1 cellular context compared by ENCODE assay signal in genomic region chr1:212858055-212858460, GRCh38.
TF ChIP-seq lines count a peak whose summit lies in the region.

Gene FLVCR1 (plus strand): TSS chr1:212858275. CDS start chr1:212858453, 178 bp downstream.

TF ChIP-seq in HepG2, 621 proteins besides CTCF, POLR2A, EP300 and RAD21 (continued from another document and continues in another):
- TF ChIP-seq THRA (CRISPR knock-in tag; IDR thresholded peaks at IDR 0.05; ENCODE audit: borderline replicate concordance) (no peak), MAFG (CRISPR knock-in tag; IDR thresholded peaks at IDR 0.05) (no peak), REPIN1 (CRISPR knock-in tag; IDR thresholded peaks at IDR 0.05; ENCODE audit: borderline replicate concordance, low read depth) (peak; percentile 67; the same call in 1 of the 2 replicates), KDM6A (CRISPR knock-in tag; IDR thresholded peaks at IDR 0.05; ENCODE audit: low read depth) (no peak), DNMT3B (CRISPR knock-in tag; conservative IDR thresholded peaks at IDR 0.05) (no peak), MIER2 (CRISPR knock-in tag; IDR thresholded peaks at IDR 0.05) (no peak), HIC2 (CRISPR knock-in tag; IDR thresholded peaks at IDR 0.05; ENCODE audit: low read depth) (no peak), MAZ (IDR thresholded peaks at IDR 0.05; ENCODE audit: borderline replicate concordance, low read depth, low read length) (peak; percentile 36; the same call in 1 of the 2 replicates), MAZ (CRISPR knock-in tag; IDR thresholded peaks at IDR 0.05; ENCODE audit: low read depth) (peak; percentile 77; the same call in 1 of the 2 replicates), ZNF776 (CRISPR knock-in tag; IDR thresholded peaks at IDR 0.05) (0 out of 2 replicates have a peak, but pooled peaks have one; percentile 8), SOX6 (IDR thresholded peaks at IDR 0.05) (no peak), SOX6 (CRISPR knock-in tag; IDR thresholded peaks at IDR 0.05) (peak; percentile 53), ZC3H4 (CRISPR knock-in tag; IDR thresholded peaks at IDR 0.05; ENCODE audit: borderline replicate concordance) (no peak), RFX1 (IDR thresholded peaks at IDR 0.05) (no peak), ZSCAN12 (CRISPR knock-in tag; IDR thresholded peaks at IDR 0.05) (no peak), SMYD3 (CRISPR knock-in tag; IDR thresholded peaks at IDR 0.05) (no peak), HMGA1 (CRISPR knock-in tag; conservative IDR thresholded peaks at IDR 0.05) (no peak), ZNF292 (CRISPR knock-in tag; IDR thresholded peaks at IDR 0.05; ENCODE audit: borderline replicate concordance, low read depth) (peak; percentile 76; the same call in 1 of the 2 replicates), KLF6 (CRISPR knock-in tag; IDR thresholded peaks at IDR 0.05) (no peak; the same call in 1 of the 2 replicates), SALL2 (CRISPR knock-in tag; IDR thresholded peaks at IDR 0.05) (no peak), ZNF710 (CRISPR knock-in tag; IDR thresholded peaks at IDR 0.05; ENCODE audit: borderline replicate concordance) (no peak; the same call in 1 of the 2 replicates), ZZZ3 (CRISPR knock-in tag; IDR thresholded peaks at IDR 0.05; ENCODE audit: borderline replicate concordance) (0 out of 2 replicates have a peak, but pooled peaks have one; percentile 23), MAFF (IDR thresholded peaks at IDR 0.05; ENCODE audit: low read depth, low read length) (no peak), MIER3 (CRISPR knock-in tag; IDR thresholded peaks at IDR 0.05; ENCODE audit: borderline replicate concordance) (peak; percentile 65; the same call in 1 of the 2 replicates), RCOR2 (CRISPR knock-in tag; IDR thresholded peaks at IDR 0.05) (no peak), ZNF629 (CRISPR knock-in tag; conservative IDR thresholded peaks at IDR 0.05) (no peak), PAWR (CRISPR knock-in tag; IDR thresholded peaks at IDR 0.05; ENCODE audit: borderline replicate concordance) (no peak), ARID2 (CRISPR knock-in tag; IDR thresholded peaks at IDR 0.05; ENCODE audit: borderline replicate concordance) (no peak; the same call in 1 of the 2 replicates), NFIB (CRISPR knock-in tag; IDR thresholded peaks at IDR 0.05; ENCODE audit: borderline replicate concordance) (no peak), AKAP8 (CRISPR knock-in tag; IDR thresholded peaks at IDR 0.05) (no peak), ZFAT (CRISPR knock-in tag; conservative IDR thresholded peaks at IDR 0.05) (no peak), ZNF547 (CRISPR knock-in tag; IDR thresholded peaks at IDR 0.05) (peak; percentile 70; the same call in 1 of the 2 replicates), ZNF253 (CRISPR knock-in tag; IDR thresholded peaks at IDR 0.05; ENCODE audit: borderline replicate concordance) (no peak; the same call in 1 of the 2 replicates), ZNF891 (CRISPR knock-in tag; IDR thresholded peaks at IDR 0.05) (no peak; the same call in 1 of the 2 replicates), ZMYM3 (CRISPR knock-in tag; IDR thresholded peaks at IDR 0.05) (no peak; the same call in 1 of the 2 replicates), MYPOP (CRISPR knock-in tag; IDR thresholded peaks at IDR 0.05) (peak; percentile 83), SMC3 (IDR thresholded peaks at IDR 0.05; ENCODE audit: low read length) (no peak), BORCS8-MEF2B (CRISPR knock-in tag; IDR thresholded peaks at IDR 0.05) (peak; percentile 78), NFE2L1 (CRISPR knock-in tag; IDR thresholded peaks at IDR 0.05; ENCODE audit: borderline replicate concordance) (0 out of 2 replicates have a peak, but pooled peaks have one; percentile 29), POGZ (CRISPR knock-in tag; IDR thresholded peaks at IDR 0.05) (peak; percentile 90), ARNT (IDR thresholded peaks at IDR 0.05) (no peak), ZBTB39 (CRISPR knock-in tag; IDR thresholded peaks at IDR 0.05) (no peak), ZNF34 (CRISPR knock-in tag; IDR thresholded peaks at IDR 0.05; ENCODE audit: borderline replicate concordance) (peak; percentile 60; the same call in 1 of the 2 replicates), KLF11 (CRISPR knock-in tag; IDR thresholded peaks at IDR 0.05) (peak; percentile 80), ZNF564 (CRISPR knock-in tag; IDR thresholded peaks at IDR 0.05) (peak; percentile 67; the same call in 1 of the 2 replicates), ZNF484 (CRISPR knock-in tag; IDR thresholded peaks at IDR 0.05; ENCODE audit: borderline replicate concordance, low read depth) (no peak), HNRNPL (IDR thresholded peaks at IDR 0.05; ENCODE audit: low read depth, low read length) (no peak), ZNF275 (CRISPR knock-in tag; IDR thresholded peaks at IDR 0.05; ENCODE audit: borderline replicate concordance) (peak; percentile 75; the same call in 1 of the 2 replicates), ZNF510 (CRISPR knock-in tag; IDR thresholded peaks at IDR 0.05; ENCODE audit: low read depth) (peak; percentile 15), MEF2D (CRISPR knock-in tag; IDR thresholded peaks at IDR 0.05) (no peak), CHD4 (IDR thresholded peaks at IDR 0.05; ENCODE audit: borderline replicate concordance, low read length) (no peak), MAX (IDR thresholded peaks at IDR 0.05) (peak; percentile 86), ZNF619 (CRISPR knock-in tag; IDR thresholded peaks at IDR 0.05) (no peak), HOXA9 (CRISPR knock-in tag; IDR thresholded peaks at IDR 0.05; ENCODE audit: borderline replicate concordance) (no peak; the same call in 1 of the 2 replicates), HINFP (CRISPR knock-in tag; IDR thresholded peaks at IDR 0.05; ENCODE audit: low read depth) (peak; percentile 60; the same call in 1 of the 2 replicates), FOXM1 (CRISPR knock-in tag; IDR thresholded peaks at IDR 0.05) (no peak), ZFYVE20 (CRISPR knock-in tag; IDR thresholded peaks at IDR 0.05; ENCODE audit: borderline replicate concordance, low read depth) (no peak), ZNF550 (CRISPR knock-in tag; IDR thresholded peaks at IDR 0.05; ENCODE audit: borderline replicate concordance) (no peak), RXRB (CRISPR knock-in tag; IDR thresholded peaks at IDR 0.05; ENCODE audit: borderline replicate concordance) (peak; percentile 49), IRF9 (CRISPR knock-in tag; IDR thresholded peaks at IDR 0.05; ENCODE audit: borderline replicate concordance) (peak; percentile 94), ZNF841 (CRISPR knock-in tag; IDR thresholded peaks at IDR 0.05; ENCODE audit: borderline replicate concordance) (no peak; the same call in 1 of the 2 replicates), ZNF713 (CRISPR knock-in tag; IDR thresholded peaks at IDR 0.05) (0 out of 2 replicates have a peak, but pooled peaks have one; percentile 32), MXD4 (CRISPR knock-in tag; IDR thresholded peaks at IDR 0.05) (0 out of 2 replicates have a peak, but pooled peaks have one; percentile 62), ZNF350 (CRISPR knock-in tag; IDR thresholded peaks at IDR 0.05; ENCODE audit: borderline replicate concordance, low read depth) (peak; percentile 69; the same call in 1 of the 2 replicates), ZNF652 (CRISPR knock-in tag; IDR thresholded peaks at IDR 0.05; ENCODE audit: borderline replicate concordance, low read depth) (no peak), RFXAP (CRISPR knock-in tag; IDR thresholded peaks at IDR 0.05; ENCODE audit: borderline replicate concordance) (peak; percentile 59; the same call in 1 of the 2 replicates), CREM (IDR thresholded peaks at IDR 0.05) (no peak; the same call in 1 of the 2 replicates), CREM (CRISPR knock-in tag; IDR thresholded peaks at IDR 0.05) (no peak)
